ENCODE assay signal across 8 cellular contexts in genomic region chr16:84950906-84951305, GRCh38.
DNase-seq lines count a peak whose midpoint lies in the region; ATAC-seq and TF ChIP-seq lines count a peak whose summit lies in the region.

No MANE protein-coding gene starts in this region.

- H3K9ac ChIP-seq in MM.1S (ENCODE audit: low read length), result no peak overlapping the region

- H3K4me3 ChIP-seq in MM.1S (ENCODE audit: low read length) (no peak overlapping the region), mucosa of descending colon (no peak overlapping the region)

- H3K36me3 ChIP-seq in MM.1S (replicated peaks; ENCODE audit: insufficient read depth, low read length) (no peaks in the 10 kb centered on the region), mucosa of descending colon (ENCODE audit: low read depth) (no peaks in the 10 kb centered on the region)

- H2AFZ ChIP-seq in MM.1S (ENCODE audit: low read length), result no peak overlapping the region

- TF ChIP-seq CTCF in GM10266 (IDR thresholded peaks at IDR 0.05; ENCODE audit: control insufficient read depth, insufficient read depth, low read depth, missing control alignments) (peak; percentile 49), MM.1S (IDR thresholded peaks at IDR 0.05; ENCODE audit: low read length) (peak; percentile 46), mucosa of descending colon (IDR thresholded peaks at IDR 0.05) (no peak)

- H3K27ac ChIP-seq in MM.1S (ENCODE audit: low read length), result no peak overlapping the region

- no peaks in the 10 kb centered on the region for H3K9me2 ChIP-seq in MM.1S (replicated peaks; ENCODE audit: insufficient read depth, low read length)

- H4K20me1 ChIP-seq in MM.1S (ENCODE audit: insufficient read depth, low read length), result no peaks in the 10 kb centered on the region

- H3K9me3 ChIP-seq in MM.1S (replicated peaks; ENCODE audit: insufficient read depth, low read length), result no peaks in the 10 kb centered on the region
- H3K9me3 ChIP-seq in mucosa of descending colon, result no peaks in the 10 kb centered on the region

- no peaks in the 10 kb centered on the region for H3F3A ChIP-seq in MM.1S (ENCODE audit: insufficient read depth, low read length)

- DNase-seq in GM10266 (ENCODE audit: extremely low spot score) (no peak), MM.1S (peak; percentile 10), mucosa of descending colon (no peak), NCI-H526 treated with DMSO at 0.1 percent for 48 hours (lab: John Stamatoyannopoulos, UW) (no peak), NCI-H510A treated with DMSO at 0.1 percent for 48 hours (lab: John Stamatoyannopoulos, UW) (no peak)
- peak; percentile 31 for DNase-seq in activated T-cell treated with anti-CD3 and anti-CD28 coated beads, Interleukin-2, amount 50 U/mL, for 1 hour

- intact Hi-C loops in mucosa of descending colon (cut with DNase I, micrococcal nuclease), result loop anchor here in 1 of 2 donors (5.0 kb wide), 1 partner anchor 199 kb away; no protein-coding TSS in a partner anchor

- H3K27me3 ChIP-seq in MM.1S (replicated peaks; ENCODE audit: insufficient read depth, low read length), result peaks cover 9% of the 10 kb centered on the region

- H3K4me1 ChIP-seq in MM.1S (ENCODE audit: low read length) (no peaks in the 10 kb centered on the region), mucosa of descending colon (ENCODE audit: low read depth) (peaks cover 12% of the 10 kb centered on the region)

- ATAC-seq in mucosa of descending colon (peak; percentile 9), GM18907 (IDR thresholded peaks at IDR 0.05; ENCODE audit: unreplicated experiment) (no peak), HG03039 (IDR thresholded peaks at IDR 0.05; ENCODE audit: unreplicated experiment) (no peak)

- no peak overlapping the region for H3K4me2 ChIP-seq in MM.1S (ENCODE audit: low read depth, low read length)

- H3K79me2 ChIP-seq in MM.1S (ENCODE audit: low read length), result no peaks in the 10 kb centered on the region

Comparison
In these comparisons a context has a peak if more than half of its experiments do, and no peak if none do; other contexts are left out.
1. DNase-seq: peak in MM.1S (single experiment) and activated T-cell treated with anti-CD3 and anti-CD28 coated beads, Interleukin-2, amount 50 U/mL, for 1 hour (single experiment); none in GM10266 (single experiment), mucosa of descending colon (0 of 3), NCI-H526 treated with DMSO at 0.1 percent for 48 hours (single experiment) and NCI-H510A treated with DMSO at 0.1 percent for 48 hours (single experiment).